Comparison of ENCODE assay signal across 10 cellular contexts in the genomic region with DNA sequence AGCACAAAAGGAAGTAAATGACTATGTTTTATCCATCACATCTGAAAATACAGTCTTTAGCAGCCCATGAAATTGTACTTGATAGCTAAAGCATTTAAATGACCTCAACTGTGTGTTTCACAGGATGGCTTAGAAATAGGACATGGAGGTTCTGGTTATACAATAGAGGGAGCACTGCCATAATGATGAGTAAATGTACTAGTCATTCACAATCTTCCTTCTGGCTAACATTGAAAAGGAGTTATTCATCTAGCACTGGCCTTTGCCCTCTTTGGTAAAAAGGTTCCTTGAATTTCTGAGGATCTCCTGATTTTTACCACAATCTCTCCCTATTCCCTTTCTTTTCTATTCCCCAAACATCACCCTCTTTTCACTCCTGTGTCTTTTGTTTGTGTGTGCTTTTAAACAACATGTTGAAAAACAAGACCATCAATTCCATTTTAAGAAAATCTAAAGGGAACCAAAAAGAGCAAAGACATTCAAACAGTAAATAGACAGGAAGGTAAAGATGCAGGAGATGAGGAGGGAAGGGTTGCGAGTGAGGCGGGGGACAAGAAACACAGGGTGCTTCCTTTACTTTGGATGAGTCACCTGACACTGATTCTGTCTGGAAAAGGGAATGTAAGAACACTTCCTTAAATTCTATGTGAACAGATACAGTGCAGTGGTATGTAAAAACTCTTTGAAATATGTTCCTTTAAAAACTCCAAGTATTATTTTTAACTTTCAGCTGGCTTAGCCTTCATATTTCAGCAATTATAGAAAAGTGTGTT.
DNase-seq lines count a peak whose midpoint lies in the region; TF ChIP-seq lines count a peak whose summit lies in the region.
"Had no signal": no experiment of that assay in that cellular context is flagged by ENCODE, and none has a peak within 500 bp of the region (broad histone marks: within the 10 kb centered on the region; RNA-seq: fewer than 3 reads in every experiment).

No MANE protein-coding gene starts in this region.

- in situ Hi-C loops in astrocyte of the spinal cord (cut with HindIII; ENCODE audit: low sequenced_read_pairs): no loop called here

- no peak for TF ChIP-seq CTCF in astrocyte of the spinal cord (IDR thresholded peaks at IDR 0.05; ENCODE audit: low read depth, low read length)

- H3K4me3 ChIP-seq in astrocyte of the spinal cord (ENCODE audit: low read depth, low read length): no peak overlapping the region

- DNase-seq in AG08395 (ENCODE audit: low spot score): peak; percentile 52
- peak; percentile 74 for DNase-seq in HS-5 (ENCODE audit: low read depth)
- DNase-seq in astrocyte of the spinal cord (ENCODE audit: low read depth, low spot score): peak; percentile 73
- DNase-seq in iris pigment epithelial cell (ENCODE audit: low read depth): peak; percentile 82
- DNase-seq in superior temporal gyrus (ENCODE audit: extremely low spot score): no peak
- DNase-seq in NAMALWA (ENCODE audit: low spot score): no peak
- DNase-seq in activated T-cell treated with anti-CD3 and anti-CD28 coated beads, Interleukin-2, amount 50 U/mL, for 48 hours: no peak
- no peak for DNase-seq in NOMO-1 treated with dmso at 0.1 percent for 144 hours (lab: John Stamatoyannopoulos, UW; ENCODE audit: unreplicated experiment)
- DNase-seq: endodermal cell, midbrain had no signal

Comparison
In these comparisons a context has a peak if more than half of its experiments do, and no peak if none do; other contexts are left out.
1. DNase-seq: peak in AG08395 (single experiment), HS-5 (single experiment), astrocyte of the spinal cord (single experiment) and iris pigment epithelial cell (single experiment); none in superior temporal gyrus (single experiment), NAMALWA (single experiment), activated T-cell treated with anti-CD3 and anti-CD28 coated beads, Interleukin-2, amount 50 U/mL, for 48 hours (0 of 2) and NOMO-1 treated with dmso at 0.1 percent for 144 hours (single experiment).